1 cellular context compared by ENCODE assay signal in the genomic region with DNA sequence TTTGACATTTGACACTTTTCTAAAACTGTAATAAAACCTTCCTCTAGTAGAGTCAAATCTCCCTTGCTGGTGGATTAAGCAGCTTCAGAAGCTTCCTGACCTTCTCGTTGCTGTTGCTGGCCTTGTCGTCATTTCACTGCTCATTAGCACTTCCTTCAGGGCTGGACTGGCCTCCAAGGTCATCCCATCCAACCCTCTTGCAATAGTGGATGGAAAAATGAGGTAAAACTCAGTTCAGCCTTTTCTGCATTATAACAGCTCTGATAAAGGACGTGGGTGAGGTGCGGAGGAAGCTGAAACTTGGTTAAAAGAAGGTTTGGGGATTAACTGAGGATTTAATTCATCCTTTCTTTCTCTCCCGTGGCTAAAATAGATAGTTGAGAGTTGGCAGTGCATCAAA.
TF ChIP-seq lines count a peak whose summit lies in the region.

No MANE protein-coding gene starts in this region.

TF ChIP-seq in GM23338, 12 proteins besides CTCF, POLR2A, EP300 and RAD21:
- TF ChIP-seq, protein P1, sequence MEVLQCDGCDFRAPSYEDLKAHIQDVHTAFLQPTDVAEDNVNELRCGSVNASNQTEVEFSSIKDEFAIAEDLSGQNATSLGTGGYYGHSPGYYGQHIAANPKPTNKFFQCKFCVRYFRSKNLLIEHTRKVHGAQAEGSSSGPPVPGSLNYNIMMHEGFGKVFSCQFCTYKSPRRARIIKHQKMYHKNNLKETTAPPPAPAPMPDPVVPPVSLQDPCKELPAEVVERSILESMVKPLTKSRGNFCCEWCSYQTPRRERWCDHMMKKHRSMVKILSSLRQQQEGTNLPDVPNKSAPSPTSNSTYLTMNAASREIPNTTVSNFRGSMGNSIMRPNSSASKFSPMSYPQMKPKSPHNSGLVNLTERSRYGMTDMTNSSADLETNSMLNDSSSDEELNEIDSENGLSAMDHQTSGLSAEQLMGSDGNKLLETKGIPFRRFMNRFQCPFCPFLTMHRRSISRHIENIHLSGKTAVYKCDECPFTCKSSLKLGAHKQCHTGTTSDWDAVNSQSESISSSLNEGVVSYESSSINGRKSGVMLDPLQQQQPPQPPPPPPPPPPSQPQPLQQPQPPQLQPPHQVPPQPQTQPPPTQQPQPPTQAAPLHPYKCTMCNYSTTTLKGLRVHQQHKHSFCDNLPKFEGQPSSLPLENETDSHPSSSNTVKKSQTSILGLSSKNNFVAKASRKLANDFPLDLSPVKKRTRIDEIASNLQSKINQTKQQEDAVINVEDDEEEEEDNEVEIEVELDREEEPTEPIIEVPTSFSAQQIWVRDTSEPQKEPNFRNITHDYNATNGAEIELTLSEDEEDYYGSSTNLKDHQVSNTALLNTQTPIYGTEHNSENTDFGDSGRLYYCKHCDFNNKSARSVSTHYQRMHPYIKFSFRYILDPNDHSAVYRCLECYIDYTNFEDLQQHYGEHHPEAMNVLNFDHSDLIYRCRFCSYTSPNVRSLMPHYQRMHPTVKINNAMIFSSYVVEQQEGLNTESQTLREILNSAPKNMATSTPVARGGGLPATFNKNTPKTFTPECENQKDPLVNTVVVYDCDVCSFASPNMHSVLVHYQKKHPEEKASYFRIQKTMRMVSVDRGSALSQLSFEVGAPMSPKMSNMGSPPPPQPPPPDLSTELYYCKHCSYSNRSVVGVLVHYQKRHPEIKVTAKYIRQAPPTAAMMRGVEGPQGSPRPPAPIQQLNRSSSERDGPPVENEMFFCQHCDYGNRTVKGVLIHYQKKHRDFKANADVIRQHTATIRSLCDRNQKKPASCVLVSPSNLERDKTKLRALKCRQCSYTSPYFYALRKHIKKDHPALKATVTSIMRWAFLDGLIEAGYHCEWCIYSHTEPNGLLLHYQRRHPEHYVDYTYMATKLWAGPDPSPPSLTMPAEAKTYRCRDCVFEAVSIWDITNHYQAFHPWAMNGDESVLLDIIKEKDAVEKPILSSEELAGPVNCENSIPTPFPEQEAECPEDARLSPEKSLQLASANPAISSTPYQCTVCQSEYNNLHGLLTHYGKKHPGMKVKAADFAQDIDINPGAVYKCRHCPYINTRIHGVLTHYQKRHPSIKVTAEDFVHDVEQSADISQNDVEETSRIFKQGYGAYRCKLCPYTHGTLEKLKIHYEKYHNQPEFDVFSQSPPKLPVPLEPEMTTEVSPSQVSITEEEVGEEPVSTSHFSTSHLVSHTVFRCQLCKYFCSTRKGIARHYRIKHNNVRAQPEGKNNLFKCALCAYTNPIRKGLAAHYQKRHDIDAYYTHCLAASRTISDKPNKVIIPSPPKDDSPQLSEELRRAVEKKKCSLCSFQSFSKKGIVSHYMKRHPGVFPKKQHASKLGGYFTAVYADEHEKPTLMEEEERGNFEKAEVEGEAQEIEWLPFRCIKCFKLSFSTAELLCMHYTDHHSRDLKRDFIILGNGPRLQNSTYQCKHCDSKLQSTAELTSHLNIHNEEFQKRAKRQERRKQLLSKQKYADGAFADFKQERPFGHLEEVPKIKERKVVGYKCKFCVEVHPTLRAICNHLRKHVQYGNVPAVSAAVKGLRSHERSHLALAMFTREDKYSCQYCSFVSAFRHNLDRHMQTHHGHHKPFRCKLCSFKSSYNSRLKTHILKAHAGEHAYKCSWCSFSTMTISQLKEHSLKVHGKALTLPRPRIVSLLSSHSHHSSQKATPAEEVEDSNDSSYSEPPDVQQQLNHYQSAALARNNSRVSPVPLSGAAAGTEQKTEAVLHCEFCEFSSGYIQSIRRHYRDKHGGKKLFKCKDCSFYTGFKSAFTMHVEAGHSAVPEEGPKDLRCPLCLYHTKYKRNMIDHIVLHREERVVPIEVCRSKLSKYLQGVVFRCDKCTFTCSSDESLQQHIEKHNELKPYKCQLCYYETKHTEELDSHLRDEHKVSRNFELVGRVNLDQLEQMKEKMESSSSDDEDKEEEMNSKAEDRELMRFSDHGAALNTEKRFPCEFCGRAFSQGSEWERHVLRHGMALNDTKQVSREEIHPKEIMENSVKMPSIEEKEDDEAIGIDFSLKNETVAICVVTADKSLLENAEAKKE (CRISPR knock-in tag; IDR thresholded peaks at IDR 0.05) = no peak
- TF ChIP-seq CREB1 (CRISPR knock-in tag; IDR thresholded peaks at IDR 0.05; ENCODE audit: low read depth) (no peak), ZNF114 (CRISPR knock-in tag; IDR thresholded peaks at IDR 0.05) (no peak), POLR2AphosphoS5 (IDR thresholded peaks at IDR 0.05; ENCODE audit: low read depth) (no peak), STAT1 (IDR thresholded peaks at IDR 0.05; ENCODE audit: unreplicated experiment) (no peak), JUNB (IDR thresholded peaks at IDR 0.05; ENCODE audit: unreplicated experiment) (no peak), ZNF331 (CRISPR knock-in tag; IDR thresholded peaks at IDR 0.05; ENCODE audit: low read depth) (no peak), NANOG (IDR thresholded peaks at IDR 0.05; ENCODE audit: borderline replicate concordance) (no peak), EZH2 (IDR thresholded peaks at IDR 0.05; ENCODE audit: low read depth, unreplicated experiment) (no peak), EZH2phosphoT487 (IDR thresholded peaks at IDR 0.05; ENCODE audit: unreplicated experiment) (no peak)
- TF ChIP-seq, protein P2, sequence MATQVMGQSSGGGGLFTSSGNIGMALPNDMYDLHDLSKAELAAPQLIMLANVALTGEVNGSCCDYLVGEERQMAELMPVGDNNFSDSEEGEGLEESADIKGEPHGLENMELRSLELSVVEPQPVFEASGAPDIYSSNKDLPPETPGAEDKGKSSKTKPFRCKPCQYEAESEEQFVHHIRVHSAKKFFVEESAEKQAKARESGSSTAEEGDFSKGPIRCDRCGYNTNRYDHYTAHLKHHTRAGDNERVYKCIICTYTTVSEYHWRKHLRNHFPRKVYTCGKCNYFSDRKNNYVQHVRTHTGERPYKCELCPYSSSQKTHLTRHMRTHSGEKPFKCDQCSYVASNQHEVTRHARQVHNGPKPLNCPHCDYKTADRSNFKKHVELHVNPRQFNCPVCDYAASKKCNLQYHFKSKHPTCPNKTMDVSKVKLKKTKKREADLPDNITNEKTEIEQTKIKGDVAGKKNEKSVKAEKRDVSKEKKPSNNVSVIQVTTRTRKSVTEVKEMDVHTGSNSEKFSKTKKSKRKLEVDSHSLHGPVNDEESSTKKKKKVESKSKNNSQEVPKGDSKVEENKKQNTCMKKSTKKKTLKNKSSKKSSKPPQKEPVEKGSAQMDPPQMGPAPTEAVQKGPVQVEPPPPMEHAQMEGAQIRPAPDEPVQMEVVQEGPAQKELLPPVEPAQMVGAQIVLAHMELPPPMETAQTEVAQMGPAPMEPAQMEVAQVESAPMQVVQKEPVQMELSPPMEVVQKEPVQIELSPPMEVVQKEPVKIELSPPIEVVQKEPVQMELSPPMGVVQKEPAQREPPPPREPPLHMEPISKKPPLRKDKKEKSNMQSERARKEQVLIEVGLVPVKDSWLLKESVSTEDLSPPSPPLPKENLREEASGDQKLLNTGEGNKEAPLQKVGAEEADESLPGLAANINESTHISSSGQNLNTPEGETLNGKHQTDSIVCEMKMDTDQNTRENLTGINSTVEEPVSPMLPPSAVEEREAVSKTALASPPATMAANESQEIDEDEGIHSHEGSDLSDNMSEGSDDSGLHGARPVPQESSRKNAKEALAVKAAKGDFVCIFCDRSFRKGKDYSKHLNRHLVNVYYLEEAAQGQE (IDR thresholded peaks at IDR 0.05; ENCODE audit: unreplicated experiment) = no peak
- TF ChIP-seq, protein P3, sequence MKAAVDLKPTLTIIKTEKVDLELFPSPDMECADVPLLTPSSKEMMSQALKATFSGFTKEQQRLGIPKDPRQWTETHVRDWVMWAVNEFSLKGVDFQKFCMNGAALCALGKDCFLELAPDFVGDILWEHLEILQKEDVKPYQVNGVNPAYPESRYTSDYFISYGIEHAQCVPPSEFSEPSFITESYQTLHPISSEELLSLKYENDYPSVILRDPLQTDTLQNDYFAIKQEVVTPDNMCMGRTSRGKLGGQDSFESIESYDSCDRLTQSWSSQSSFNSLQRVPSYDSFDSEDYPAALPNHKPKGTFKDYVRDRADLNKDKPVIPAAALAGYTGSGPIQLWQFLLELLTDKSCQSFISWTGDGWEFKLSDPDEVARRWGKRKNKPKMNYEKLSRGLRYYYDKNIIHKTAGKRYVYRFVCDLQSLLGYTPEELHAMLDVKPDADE (IDR thresholded peaks at IDR 0.05) = no peak
